ENCODE assay signal across 9 cellular contexts in the genomic region with DNA sequence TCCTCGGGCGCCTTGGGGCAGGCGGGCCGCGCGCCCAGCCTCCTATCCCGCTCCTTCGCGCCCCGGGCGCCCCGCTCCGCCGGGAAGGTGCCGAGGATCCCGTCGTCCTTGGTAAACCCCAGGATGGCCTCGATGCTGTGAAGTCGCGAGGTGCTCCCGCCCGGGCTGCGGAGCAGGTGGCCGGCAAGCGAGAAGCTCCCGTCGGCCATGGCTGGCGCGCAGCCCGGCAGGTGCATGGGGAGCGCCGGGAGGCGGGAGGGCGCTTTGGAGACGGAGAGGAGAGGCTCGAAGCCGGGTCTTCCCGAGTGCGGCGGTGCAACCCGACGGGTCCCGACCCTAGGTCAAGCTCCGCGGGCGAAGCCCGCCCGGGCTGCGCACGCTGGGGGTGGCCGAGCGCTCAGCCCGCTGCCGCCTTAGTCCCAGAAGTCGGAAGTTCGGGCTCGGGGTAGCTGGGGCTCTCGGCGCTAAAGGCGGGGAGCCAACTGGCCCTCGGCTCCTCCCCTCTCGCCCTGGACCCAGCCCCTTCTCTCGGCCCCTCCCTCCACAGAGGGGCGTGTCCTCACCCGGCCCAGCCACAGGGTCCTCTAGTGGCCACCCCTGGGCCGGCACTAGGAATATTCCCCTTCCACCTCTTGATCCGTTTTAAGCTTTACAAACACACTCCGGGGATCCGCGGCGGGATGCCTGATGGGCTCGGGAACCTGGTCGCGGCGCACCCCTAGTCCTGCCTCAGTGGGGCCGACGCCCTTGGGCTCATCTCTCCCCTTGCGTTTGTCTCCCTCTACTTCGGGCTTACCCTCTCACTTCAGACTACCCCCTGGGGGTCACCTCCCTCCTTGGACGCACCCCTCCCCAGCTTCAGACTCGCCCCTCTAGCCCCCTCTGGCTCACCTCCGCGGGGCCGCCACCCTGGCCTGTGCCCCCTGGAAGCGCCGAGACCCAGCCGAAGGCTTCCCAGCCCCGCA. TPM values are rescaled to one million over a fixed set of nuclear protein-coding genes. Genes with fewer than 3 reads are reported as not detected.
DNase-seq lines count a peak whose midpoint lies in the region; ATAC-seq and TF ChIP-seq lines count a peak whose summit lies in the region.
"Had no signal": no experiment of that assay in that cellular context is flagged by ENCODE, and none has a peak within 500 bp of the region (broad histone marks: within the 10 kb centered on the region; RNA-seq: fewer than 3 reads in every experiment).

A gene (minus strand): TSS at position 484 of the 965 bp plus-strand sequence. CDS start 248 bp downstream, at position 236.

- H3K36me3 ChIP-seq in muscle layer of colon (ENCODE audit: insufficient read depth, low read length) = no peaks in the 10 kb centered on the region

- H3K9me3 ChIP-seq in muscle layer of colon (ENCODE audit: low read length) = peaks cover 8% of the 10 kb centered on the region

- peak within 1 kb of the TSS; percentile 38 to 47 for H3K4me3 ChIP-seq in muscle layer of colon (ENCODE audit: low read depth in 1 of 2, low read length in 2 of 2)

- no peak within 1 kb of the TSS for H3K27ac ChIP-seq in muscle layer of colon (ENCODE audit: low read depth, low read length)

- no peak within 1 kb of the TSS for H3K9ac ChIP-seq in muscle layer of colon (ENCODE audit: low read length)

- ATAC-seq in GM21717 (IDR thresholded peaks at IDR 0.05; ENCODE audit: unreplicated experiment) = no peak
- ATAC-seq: Panc1 had no signal

- DNase-seq in HUDEP-2 (lab: John Stamatoyannopoulos, UW; ENCODE audit: unreplicated experiment in 76 of 76) = peak in 42 of 76 experiments; percentile 3 to 62 (median 32)
- peak; percentile 33 for DNase-seq in dermis blood vessel endothelial cell
- no peak for DNase-seq in cerebellar cortex (ENCODE audit: low spot score)
- no peak for DNase-seq in HuH-7.5 (ENCODE audit: low spot score)
- DNase-seq in cerebellum (ENCODE audit: low spot score) = no peak

- H3K27me3 ChIP-seq in muscle layer of colon (ENCODE audit: control insufficient read depth in 1 of 2, insufficient read depth in 2 of 2, low read length in 2 of 2) = peaks cover 70 to 77% of the 10 kb centered on the region in 2 donors

- TF ChIP-seq CTCF in GM12874 (IDR thresholded peaks at IDR 0.05; ENCODE audit: insufficient read depth, low read depth, low read length) = 0 out of 2 replicates have a peak, but pooled peaks have one; percentile 7

- peaks cover 21% of the 10 kb centered on the region for H3K4me1 ChIP-seq in muscle layer of colon (ENCODE audit: insufficient read depth, low read length)

RNA-seq across cellular contexts. Expression of the gene that starts here (rescaled TPM):
- not detected in 2 replicates for total RNA-seq in dermis blood vessel endothelial cell
- total RNA-seq in cerebellum = 2.0 TPM

Comparison
In these comparisons a context has a peak if more than half of its experiments do, and no peak if none do; other contexts are left out.
1. Peak in DNase-seq in dermis blood vessel endothelial cell; RNA of the gene not detected or under 1 TPM.
2. DNase-seq: peak in HUDEP-2 (42 of 76); none in cerebellar cortex (single experiment), HuH-7.5 (single experiment) and cerebellum (single experiment).